In the genomic region with DNA sequence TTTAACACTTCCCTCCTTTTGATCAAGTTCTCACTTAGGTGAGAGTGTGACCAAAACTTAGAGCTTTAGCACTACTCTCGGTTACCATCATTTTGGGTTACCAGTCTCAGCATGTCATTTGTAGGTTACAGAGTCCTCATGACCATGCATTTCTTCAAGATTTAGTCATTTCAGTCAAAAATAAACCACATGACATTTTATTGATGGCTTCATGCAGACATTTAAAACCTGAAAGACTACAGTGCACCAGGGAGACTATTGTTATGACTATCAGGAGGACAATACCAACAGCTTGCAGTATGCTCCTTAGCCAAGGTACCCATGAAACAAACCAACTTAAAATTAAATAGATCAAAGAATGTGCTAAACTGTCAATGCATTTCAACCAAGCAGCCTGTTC, we compare ENCODE assay signal across 16 cellular contexts.
"Had no signal": no experiment of that assay in that cellular context is flagged by ENCODE, and none has a peak within 500 bp of the region (broad histone marks: within the 10 kb centered on the region; RNA-seq: fewer than 3 reads in every experiment).

No MANE protein-coding gene starts in this region.

- H3K9me3 ChIP-seq: gastrocnemius medialis, testis had no signal

- H3K27me3 ChIP-seq: gastrocnemius medialis, heart left ventricle, spleen, testis, upper lobe of left lung had no signal

- ATAC-seq: esophagus mucosa; gastrocnemius medialis; heart left ventricle; left ventricle myocardium superior; stimulated activated memory B cell treated with anti-CD40 and anti-IgM and Interleukin-4, amounts not matched to agents 10 μg/mL and 1 μg/mL and 100 μg/mL, for 72 hours had no signal

- H3K4me1 ChIP-seq: gastrocnemius medialis, heart left ventricle, spleen, testis, upper lobe of left lung had no signal

- DNase-seq: activated CD4-positive, alpha-beta T cell treated with anti-CD3 and anti-CD28 coated beads for 1 hour; activated CD4-positive, alpha-beta T cell treated with anti-CD3 and anti-CD28 coated beads, Interleukin-2, amount 50 U/mL, for 48 hours; activated naive CD8-positive, alpha-beta T cell treated with anti-CD3 and anti-CD28 coated beads for 36 hours; amniotic stem cell; effector CD4-positive, alpha-beta T cell; gastrocnemius medialis; heart left ventricle; left ventricle myocardium superior; occipital lobe; posterior cingulate gyrus; spleen; stimulated activated CD4-positive, alpha-beta T cell treated with anti-CD3 and anti-CD28 coated beads, Interleukin-4, amount 100 ng/mL, for 4 hours; testis; upper lobe of left lung had no signal

- H3K36me3 ChIP-seq: gastrocnemius medialis, heart left ventricle, spleen, upper lobe of left lung had no signal

- H3K4me3 ChIP-seq: gastrocnemius medialis, heart left ventricle, spleen, testis, upper lobe of left lung had no signal

- H3K27ac ChIP-seq: gastrocnemius medialis, heart left ventricle, spleen, testis, upper lobe of left lung had no signal
